ENCODE assay signal across 18 cellular contexts in the genomic region with DNA sequence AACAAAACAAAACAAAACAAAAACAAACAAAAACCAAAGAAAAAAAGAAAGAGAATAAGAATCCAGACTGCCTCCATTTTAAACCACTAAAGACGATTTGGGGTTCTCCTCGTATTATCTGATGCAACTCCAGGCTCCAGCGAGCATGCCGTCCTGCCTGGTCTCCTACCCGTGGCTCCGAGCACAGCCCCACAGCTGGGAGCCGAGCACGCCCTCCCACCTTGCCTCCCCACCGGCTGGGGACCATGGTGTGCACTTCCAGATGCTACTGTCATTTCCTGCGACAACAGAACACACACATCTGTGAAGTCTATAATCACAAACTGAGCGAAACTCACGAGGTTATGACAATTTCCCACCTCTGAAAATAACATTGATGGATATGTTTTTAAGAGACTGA.
DNase-seq lines count a peak whose midpoint lies in the region; ATAC-seq and TF ChIP-seq lines count a peak whose summit lies in the region.
"Had no signal": no experiment of that assay in that cellular context is flagged by ENCODE, and none has a peak within 500 bp of the region (broad histone marks: within the 10 kb centered on the region; RNA-seq: fewer than 3 reads in every experiment).

No MANE protein-coding gene starts in this region.

- TF ChIP-seq POLR2A in sigmoid colon (IDR thresholded peaks at IDR 0.05): no peak

- no peaks in the 10 kb centered on the region for H3K36me3 ChIP-seq in sigmoid colon
- H3K36me3 ChIP-seq: BLaER1, HAP-1 had no signal

- no peak overlapping the region for H3K27ac ChIP-seq in sigmoid colon
- H3K27ac ChIP-seq: 22Rv1, BLaER1, C4-2B had no signal

- DNase-seq in activated CD8-positive, alpha-beta memory T cell treated with anti-CD3 and anti-CD28 coated beads for 24 hours: peak; percentile 15
- no peak for DNase-seq in activated CD8-positive, alpha-beta memory T cell treated with anti-CD3 and anti-CD28 coated beads, Interleukin-2, amount 50 U/mL, for 48 hours
- DNase-seq in left lobe of liver (ENCODE audit: low spot score): peak; percentile 4
- DNase-seq in sigmoid colon: peak; percentile 34
- DNase-seq in COLO668 (lab: John Stamatoyannopoulos, UW; ENCODE audit: unreplicated experiment): no peak
- DNase-seq: CD4-positive, CD25-positive, alpha-beta regulatory T cell; CD8-positive, alpha-beta T cell; DMS 273 treated with DMSO at 0.1 percent for 48 hours; DMS79; EL; GDM1; GOT3 had no signal

- no peaks in the 10 kb centered on the region for H3K27me3 ChIP-seq in sigmoid colon
- H3K27me3 ChIP-seq: BLaER1 had no signal

- peaks cover 0 to 4% (median 0%) of the 10 kb centered on the region in 4 donors for H3K9me3 ChIP-seq in sigmoid colon
- H3K9me3 ChIP-seq: HAP-1 had no signal

- TF ChIP-seq CTCF in sigmoid colon (IDR thresholded peaks at IDR 0.05): no peak

- ATAC-seq in left lobe of liver: no peak
- ATAC-seq in GM19324 (IDR thresholded peaks at IDR 0.05; ENCODE audit: low FRiP score, unreplicated experiment): no peak
- ATAC-seq: CD8-positive, alpha-beta T cell; GM12878 had no signal

- intact Hi-C loops in sigmoid colon (cut with DNase I): no loop called here

- H3K4me1 ChIP-seq in sigmoid colon: no peaks in the 10 kb centered on the region
- H3K4me1 ChIP-seq: HAP-1 had no signal

- no peak overlapping the region for H3K4me3 ChIP-seq in sigmoid colon
- H3K4me3 ChIP-seq: BLaER1, GM12878, HAP-1 had no signal

- 76 to 80% methylated on average over 12 of the region's 12 CpGs for WGBS in sigmoid colon, 2 donors

- TF ChIP-seq EP300 in sigmoid colon (IDR thresholded peaks at IDR 0.05): no peak

Comparison
In these comparisons a context has a peak if more than half of its experiments do, and no peak if none do; other contexts are left out.
1. DNase-seq: peak in activated CD8-positive, alpha-beta memory T cell treated with anti-CD3 and anti-CD28 coated beads for 24 hours (single experiment), left lobe of liver (single experiment) and sigmoid colon (single experiment); none in activated CD8-positive, alpha-beta memory T cell treated with anti-CD3 and anti-CD28 coated beads, Interleukin-2, amount 50 U/mL, for 48 hours (single experiment) and COLO668 (single experiment).